25 cellular contexts compared by ENCODE assay signal in genomic region chr9:350354-350753, GRCh38.
A peak's percentile ranks its signal among the peaks of the same experiment; 100 is the strongest.
DNase-seq lines count a peak whose midpoint lies in the region; ATAC-seq and TF ChIP-seq lines count a peak whose summit lies in the region.
"Had no signal": no experiment of that assay in that cellular context is flagged by ENCODE, and none has a peak within 500 bp of the region (broad histone marks: within the 10 kb centered on the region; RNA-seq: fewer than 3 reads in every experiment).

No MANE protein-coding gene starts in this region.

- H3K9me3 ChIP-seq in KOPT-K1 (ENCODE audit: insufficient read depth, low read length, poor library complexity, severe bottlenecking) = no peaks in the 10 kb centered on the region
- H3K9me3 ChIP-seq: esophagus muscularis mucosa, gastroesophageal sphincter, pancreas, right lobe of liver, tibial artery had no signal

- intact Hi-C loops in natural killer cell (cut with micrococcal nuclease) = no loop called here

- no peak for DNase-seq in activated T-cell treated with anti-CD3 and anti-CD28 coated beads, Interleukin-2, amount 50 U/mL, for 24 hours
- DNase-seq in activated T-cell treated with anti-CD3 and anti-CD28 coated beads, Interleukin-2, amount 50 U/mL, for 4 hours = no peak
- DNase-seq in natural killer cell (no peak), glutamatergic neuron (no peak)
- DNase-seq: activated CD8-positive, alpha-beta memory T cell treated with anti-CD3 and anti-CD28 coated beads, Interleukin-2, amount 10 ng/mL, durations not matched to agents 7 days and 5 days; activated gamma-delta T cell treated with Interleukin-2 at 50 U/mL for 16 hours; DMS53; effector CD8-positive, alpha-beta T cell; mesenchymal stem cell; MM.1S; NCI-H1436 treated with DMSO at 0.1 percent for 48 hours; NCI-H524 treated with DMSO at 0.1 percent for 48 hours; pancreas; right lobe of liver; T-helper 1 cell; tibial artery had no signal

- no peak overlapping the region for H3K4me3 Mint-ChIP-seq in activated T-cell treated with anti-CD3 and anti-CD28 coated beads, Interleukin-2, amount 50 U/mL, for 24 hours
- no peak overlapping the region for H3K4me3 Mint-ChIP-seq in activated T-cell treated with anti-CD3 and anti-CD28 coated beads, Interleukin-2, amount 50 U/mL, for 4 hours
- H3K4me3 Mint-ChIP-seq in activated T-helper 17 cell treated with anti-CD3 and anti-CD28 coated beads, Interleukin-2, amount 50 U/mL, for 72 hours = peak overlapping the region; percentile 27
- H3K4me3 Mint-ChIP-seq in natural killer cell (no peak overlapping the region), glutamatergic neuron (ENCODE audit: unreplicated experiment) (no peak overlapping the region)
- H3K4me3 Mint-ChIP-seq: activated CD8-positive, alpha-beta memory T cell treated with anti-CD3 and anti-CD28 coated beads, Interleukin-2, amount 10 ng/mL, durations not matched to agents 7 days and 5 days; WTC11 had no signal

- peaks cover 45% of the 10 kb centered on the region for H3K4me1 Mint-ChIP-seq in activated T-cell treated with anti-CD3 and anti-CD28 coated beads, Interleukin-2, amount 50 U/mL, for 24 hours (ENCODE audit: low read depth)
- H3K4me1 Mint-ChIP-seq in activated T-cell treated with anti-CD3 and anti-CD28 coated beads, Interleukin-2, amount 50 U/mL, for 4 hours (ENCODE audit: low read depth) = peaks cover 38% of the 10 kb centered on the region
- peaks cover 23% of the 10 kb centered on the region for H3K4me1 Mint-ChIP-seq in activated T-helper 17 cell treated with anti-CD3 and anti-CD28 coated beads, Interleukin-2, amount 50 U/mL, for 72 hours
- peaks cover 23 to 43% of the 10 kb centered on the region in 2 donors for H3K4me1 Mint-ChIP-seq in natural killer cell
- H3K4me1 Mint-ChIP-seq in glutamatergic neuron (ENCODE audit: low read depth, unreplicated experiment) = peaks cover 13% of the 10 kb centered on the region

- H3K27ac Mint-ChIP-seq in activated T-cell treated with anti-CD3 and anti-CD28 coated beads, Interleukin-2, amount 50 U/mL, for 24 hours = peak overlapping the region; percentile 71
- peak overlapping the region; percentile 90 for H3K27ac Mint-ChIP-seq in activated T-helper 17 cell treated with anti-CD3 and anti-CD28 coated beads, Interleukin-2, amount 50 U/mL, for 72 hours
- H3K27ac Mint-ChIP-seq in natural killer cell (peak overlapping the region; percentile 63 to 73), glutamatergic neuron (ENCODE audit: unreplicated experiment) (no peak overlapping the region)
- H3K27ac Mint-ChIP-seq: activated CD8-positive, alpha-beta memory T cell treated with anti-CD3 and anti-CD28 coated beads, Interleukin-2, amount 10 ng/mL, durations not matched to agents 7 days and 5 days; WTC11 had no signal

- H3K27me3 Mint-ChIP-seq in activated T-cell treated with anti-CD3 and anti-CD28 coated beads, Interleukin-2, amount 50 U/mL, for 24 hours = no peaks in the 10 kb centered on the region
- no peaks in the 10 kb centered on the region for H3K27me3 Mint-ChIP-seq in activated T-cell treated with anti-CD3 and anti-CD28 coated beads, Interleukin-2, amount 50 U/mL, for 4 hours (ENCODE audit: low read depth)
- no peaks in the 10 kb centered on the region for H3K27me3 Mint-ChIP-seq in activated T-helper 17 cell treated with anti-CD3 and anti-CD28 coated beads, Interleukin-2, amount 50 U/mL, for 72 hours
- H3K27me3 Mint-ChIP-seq in natural killer cell (ENCODE audit: low read depth in 2 of 2) (no peaks in the 10 kb centered on the region), glutamatergic neuron (ENCODE audit: unreplicated experiment) (peaks cover 1% of the 10 kb centered on the region)
- H3K27me3 Mint-ChIP-seq: activated CD8-positive, alpha-beta memory T cell treated with anti-CD3 and anti-CD28 coated beads, Interleukin-2, amount 10 ng/mL, durations not matched to agents 7 days and 5 days had no signal

- peaks cover 98% of the 10 kb centered on the region for H3K36me3 ChIP-seq in KOPT-K1 (ENCODE audit: insufficient read depth, low read length)
- H3K36me3 ChIP-seq: pancreas, right lobe of liver, tibial artery had no signal

- H3K9me3 Mint-ChIP-seq in activated T-cell treated with anti-CD3 and anti-CD28 coated beads, Interleukin-2, amount 50 U/mL, for 24 hours = no peaks in the 10 kb centered on the region
- H3K9me3 Mint-ChIP-seq in activated T-cell treated with anti-CD3 and anti-CD28 coated beads, Interleukin-2, amount 50 U/mL, for 4 hours = no peaks in the 10 kb centered on the region
- no peaks in the 10 kb centered on the region for H3K9me3 Mint-ChIP-seq in activated T-helper 17 cell treated with anti-CD3 and anti-CD28 coated beads, Interleukin-2, amount 50 U/mL, for 72 hours
- no peaks in the 10 kb centered on the region for H3K9me3 Mint-ChIP-seq in natural killer cell
- H3K9me3 Mint-ChIP-seq in glutamatergic neuron (ENCODE audit: unreplicated experiment) = no peaks in the 10 kb centered on the region
- H3K9me3 Mint-ChIP-seq: WTC11 had no signal

- TF ChIP-seq CTCF in natural killer cell (IDR thresholded peaks at IDR 0.05) (no peak), glutamatergic neuron (IDR thresholded peaks at IDR 0.05; ENCODE audit: partially characterized antibody, unreplicated experiment) (no peak)

- H3K36me3 Mint-ChIP-seq in activated T-cell treated with anti-CD3 and anti-CD28 coated beads, Interleukin-2, amount 50 U/mL, for 24 hours (ENCODE audit: low read depth) = peaks cover 94% of the 10 kb centered on the region
- H3K36me3 Mint-ChIP-seq in activated T-cell treated with anti-CD3 and anti-CD28 coated beads, Interleukin-2, amount 50 U/mL, for 4 hours (ENCODE audit: insufficient read depth) = peaks cover 30% of the 10 kb centered on the region
- H3K36me3 Mint-ChIP-seq in activated T-helper 17 cell treated with anti-CD3 and anti-CD28 coated beads, Interleukin-2, amount 50 U/mL, for 72 hours (ENCODE audit: low read depth) = peaks cover 98% of the 10 kb centered on the region
- H3K36me3 Mint-ChIP-seq in natural killer cell (no peaks in the 10 kb centered on the region), glutamatergic neuron (ENCODE audit: unreplicated experiment) (no peaks in the 10 kb centered on the region)
- H3K36me3 Mint-ChIP-seq: WTC11 had no signal

- H3K27ac ChIP-seq in KOPT-K1 (ENCODE audit: low read depth, low read length, poor library complexity, severe bottlenecking) = peak overlapping the region; percentile 49
- H3K27ac ChIP-seq: C4-2B, esophagus muscularis mucosa, gastroesophageal sphincter, HL-60, pancreas, right lobe of liver, tibial artery had no signal

- no peak for ATAC-seq in activated T-cell treated with anti-CD3 and anti-CD28 coated beads, Interleukin-2, amount 50 U/mL, for 4 hours
- no peak for ATAC-seq in activated T-helper 17 cell treated with anti-CD3 and anti-CD28 coated beads, Interleukin-2, amount 50 U/mL, for 72 hours (replicated peaks)
- ATAC-seq in natural killer cell = no peak
- no peak for ATAC-seq in GM21447 (IDR thresholded peaks at IDR 0.05; ENCODE audit: unreplicated experiment)
- no peak for ATAC-seq in HG03039 (IDR thresholded peaks at IDR 0.05; ENCODE audit: unreplicated experiment)
- ATAC-seq: activated CD8-positive, alpha-beta memory T cell treated with anti-CD3 and anti-CD28 coated beads, Interleukin-2, amount 10 ng/mL, durations not matched to agents 7 days and 5 days; gastroesophageal sphincter; pancreas; right lobe of liver; WTC11 had no signal
